In genomic region chr1:160399544-160400283, GRCh38 we compare ENCODE assay signal across 9 cellular contexts. TPM values are rescaled to one million over a fixed set of nuclear protein-coding genes. Genes with fewer than 3 reads are reported as not detected.
DNase-seq lines count a peak whose midpoint lies in the region; ATAC-seq lines count a peak whose summit lies in the region.
"Had no signal": no experiment of that assay in that cellular context is flagged by ENCODE, and none has a peak within 500 bp of the region (broad histone marks: within the 10 kb centered on the region; RNA-seq: fewer than 3 reads in every experiment).

No MANE protein-coding gene starts in this region.

- H3K4me3 Mint-ChIP-seq in stimulated activated naive CD8-positive, alpha-beta T cell treated with anti-CD3 and anti-CD28 coated beads, Interleukin-15, Interleukin-2, amounts not matched to agents 100 ng/mL and 50 ng/mL, for 24 hours: peak overlapping the region; percentile 38
- peak overlapping the region; percentile 41 to 82 (median 66) for H3K4me3 Mint-ChIP-seq in naive B cell
- H3K4me3 Mint-ChIP-seq: HFFc6 had no signal

- peaks cover 9% of the 10 kb centered on the region for H3K4me1 Mint-ChIP-seq in stimulated activated naive CD8-positive, alpha-beta T cell treated with anti-CD3 and anti-CD28 coated beads, Interleukin-15, Interleukin-2, amounts not matched to agents 100 ng/mL and 50 ng/mL, for 24 hours (ENCODE audit: low read depth)
- peaks cover 19 to 28% (median 23%) of the 10 kb centered on the region in 3 donors for H3K4me1 Mint-ChIP-seq in naive B cell

- H3K36me3 Mint-ChIP-seq in stimulated activated naive CD8-positive, alpha-beta T cell treated with anti-CD3 and anti-CD28 coated beads, Interleukin-15, Interleukin-2, amounts not matched to agents 100 ng/mL and 50 ng/mL, for 24 hours (ENCODE audit: low read depth): no peaks in the 10 kb centered on the region
- no peaks in the 10 kb centered on the region for H3K36me3 Mint-ChIP-seq in naive B cell

- H3K4me3 ChIP-seq in ectodermal cell (ENCODE audit: insufficient read depth, low read depth, low read length): peak overlapping the region; percentile 50

- H3K27ac Mint-ChIP-seq in stimulated activated naive CD8-positive, alpha-beta T cell treated with anti-CD3 and anti-CD28 coated beads, Interleukin-15, Interleukin-2, amounts not matched to agents 100 ng/mL and 50 ng/mL, for 24 hours: no peak overlapping the region
- peak overlapping the region in 2 of 6 donors; percentile 57 to 80 for H3K27ac Mint-ChIP-seq in naive B cell
- H3K27ac Mint-ChIP-seq: HFFc6 had no signal

- H3K9me3 Mint-ChIP-seq in stimulated activated naive CD8-positive, alpha-beta T cell treated with anti-CD3 and anti-CD28 coated beads, Interleukin-15, Interleukin-2, amounts not matched to agents 100 ng/mL and 50 ng/mL, for 24 hours: no peaks in the 10 kb centered on the region
- no peaks in the 10 kb centered on the region for H3K9me3 Mint-ChIP-seq in naive B cell
- H3K9me3 Mint-ChIP-seq: HFFc6 had no signal

- 6 to 8% methylated on average over 16 to 19 of the region's 19 CpGs for WGBS in ectodermal cell, 2 experiments

- no peaks in the 10 kb centered on the region for H3K27me3 ChIP-seq in ectodermal cell (ENCODE audit: control insufficient read depth, insufficient read depth, low read length, poor library complexity, severe bottlenecking)

- no peak for ATAC-seq in stimulated activated naive CD8-positive, alpha-beta T cell treated with anti-CD3 and anti-CD28 coated beads, Interleukin-15, Interleukin-2, amounts not matched to agents 100 U/mL and 50 U/mL, for 24 hours
- ATAC-seq in naive B cell (ENCODE audit: low read depth in 2 of 2): no peak
- no peak for ATAC-seq in HG02970 (IDR thresholded peaks at IDR 0.05; ENCODE audit: low FRiP score, unreplicated experiment)

- peaks cover 48% of the 10 kb centered on the region for H3K4me1 ChIP-seq in ectodermal cell (ENCODE audit: control insufficient read depth, insufficient read depth, low read length)

- DNase-seq in stimulated activated naive CD8-positive, alpha-beta T cell treated with anti-CD3 and anti-CD28 coated beads, Interleukin-15, Interleukin-2, amounts not matched to agents 100 U/mL and 50 U/mL, for 24 hours: no peak
- DNase-seq in naive B cell (no peak), HCEC 1CT (no peak)
- DNase-seq in stimulated activated naive CD4-positive, alpha-beta T cell treated with Interleukin-2 at 50 U/mL for 16 hours (lab: John Stamatoyannopoulos, UW): no peak
- DNase-seq in activated CD4-positive, alpha-beta T cell treated with anti-CD3 and anti-CD28 coated beads for 1 hour: no peak
- DNase-seq: HFFc6 had no signal

- no peaks in the 10 kb centered on the region for H3K9me3 ChIP-seq in ectodermal cell (ENCODE audit: control insufficient read depth, low read length)

- peaks cover 16% of the 10 kb centered on the region for H3K27me3 Mint-ChIP-seq in stimulated activated naive CD8-positive, alpha-beta T cell treated with anti-CD3 and anti-CD28 coated beads, Interleukin-15, Interleukin-2, amounts not matched to agents 100 ng/mL and 50 ng/mL, for 24 hours
- H3K27me3 Mint-ChIP-seq in naive B cell: peaks cover 0 to 8% (median 7%) of the 10 kb centered on the region in 3 donors

- peak overlapping the region; percentile 97 for H3K27ac ChIP-seq in ectodermal cell (ENCODE audit: insufficient read depth, low read depth, low read length, poor library complexity, severe bottlenecking)

- no peaks in the 10 kb centered on the region for H3K36me3 ChIP-seq in ectodermal cell (ENCODE audit: control insufficient read depth, insufficient read depth, low read length)

RNA-seq across cellular contexts. Expression of gene VANGL2, which starts 0.7 kb away (rescaled TPM):
- polyA plus RNA-seq in ectodermal cell (2013, experiment 1 of 4): 139 TPM
- polyA plus RNA-seq in ectodermal cell (2013, experiment 2 of 4): 130 TPM
- polyA plus RNA-seq in ectodermal cell (2013, experiment 3 of 4): 107 TPM
- polyA plus RNA-seq in ectodermal cell (2013, experiment 4 of 4): 117 TPM
- under 1 TPM in 5 of 6 donors, not detected in 1; 0.05 to 0.19 (median 0.08) TPM for polyA plus RNA-seq in naive B cell (ENCODE audit: low read depth in 6 of 6)

RNA-seq across cellular contexts. Expression of gene NHLH1, which starts 32.8 kb away (rescaled TPM):
- 3.9 TPM for polyA plus RNA-seq in ectodermal cell (2013, experiment 1 of 4)
- polyA plus RNA-seq in ectodermal cell (2013, experiment 2 of 4): 2.9 TPM
- 5.2 TPM for polyA plus RNA-seq in ectodermal cell (2013, experiment 3 of 4)
- 8.3 TPM for polyA plus RNA-seq in ectodermal cell (2013, experiment 4 of 4)
- polyA plus RNA-seq in naive B cell (ENCODE audit: low read depth in 6 of 6): not detected

RNA-seq across cellular contexts. Expression of gene NCSTN, which starts 56.5 kb away (rescaled TPM):
- 118 TPM for polyA plus RNA-seq in ectodermal cell (2013, experiment 1 of 4)
- 117 TPM for polyA plus RNA-seq in ectodermal cell (2013, experiment 2 of 4)
- 90.0 TPM for polyA plus RNA-seq in ectodermal cell (2013, experiment 3 of 4)
- polyA plus RNA-seq in ectodermal cell (2013, experiment 4 of 4): 107 TPM
- polyA plus RNA-seq in naive B cell (ENCODE audit: low read depth in 6 of 6): 100 to 1,000 TPM in 1 of 6 donors, 10 to 100 TPM in 5; 81.1 to 182 (median 89.3) TPM

RNA-seq across cellular contexts. Expression of gene COPA, which starts 56.7 kb away (rescaled TPM):
- polyA plus RNA-seq in ectodermal cell (2013, experiment 1 of 4): 99.5 TPM
- 99.5 TPM for polyA plus RNA-seq in ectodermal cell (2013, experiment 2 of 4)
- 80.6 TPM for polyA plus RNA-seq in ectodermal cell (2013, experiment 3 of 4)
- polyA plus RNA-seq in ectodermal cell (2013, experiment 4 of 4): 97.1 TPM
- polyA plus RNA-seq in naive B cell (ENCODE audit: low read depth in 6 of 6): 100 to 1,000 TPM; 107 to 130 (median 119) TPM
